21 cellular contexts compared by ENCODE assay signal in genomic region chr6:6976193-6976592, GRCh38.
"Had no signal": no experiment of that assay in that cellular context is flagged by ENCODE, and none has a peak within 500 bp of the region (broad histone marks: within the 10 kb centered on the region; RNA-seq: fewer than 3 reads in every experiment).

No MANE protein-coding gene starts in this region.

- DNase-seq: central memory CD4-positive, alpha-beta T cell; effector CD4-positive, alpha-beta T cell; endodermal cell; foreskin melanocyte; islet precursor cell; left lung; mesenchymal stem cell; midbrain; nucleus accumbens; small intestine; stimulated activated CD4-positive, alpha-beta T cell treated with anti-CD3 and anti-CD28 coated beads, Interleukin-12 subunit alpha, Interleukin-12 subunit beta, amount 100 ng/mL, for 4 hours; stimulated activated naive CD8-positive, alpha-beta T cell treated with anti-CD3 and anti-CD28 coated beads, Interleukin-15, Interleukin-2, amounts not matched to agents 100 U/mL and 50 U/mL, for 24 hours; tibial artery had no signal

- H3K36me3 Mint-ChIP-seq: natural killer cell treated with Interleukin-12 subunit alpha and Interleukin-12 subunit beta and Interleukin-15 and Interleukin-18, amount 100 ng/mL, for 72 hours; neural progenitor cell had no signal

- H3K4me2 ChIP-seq: neural progenitor cell had no signal

- H3K9me3 Mint-ChIP-seq: endodermal cell; natural killer cell treated with Interleukin-12 subunit alpha and Interleukin-12 subunit beta and Interleukin-15 and Interleukin-18, amount 100 ng/mL, for 72 hours; neural progenitor cell had no signal

- H3K27me3 ChIP-seq: left lung, neural progenitor cell, ovary, suprapubic skin, tibial artery had no signal

- H3K4me3 Mint-ChIP-seq: endodermal cell; natural killer cell treated with Interleukin-12 subunit alpha and Interleukin-12 subunit beta and Interleukin-15 and Interleukin-18, amount 100 ng/mL, for 72 hours; neural progenitor cell had no signal

- H3K27ac Mint-ChIP-seq: endodermal cell; natural killer cell treated with Interleukin-12 subunit alpha and Interleukin-12 subunit beta and Interleukin-15 and Interleukin-18, amount 100 ng/mL, for 72 hours; neural progenitor cell had no signal

- H3K9me3 ChIP-seq: left lung, ovary, suprapubic skin, tibial artery had no signal

- FAIRE-seq: endothelial cell of umbilical vein, small intestine had no signal

- H3K36me3 ChIP-seq: left lung, neural progenitor cell, ovary, suprapubic skin, tibial artery had no signal

- H2AFZ ChIP-seq: neural progenitor cell had no signal

- H3K4me3 ChIP-seq: coronary artery, left lung, lung, neural progenitor cell, ovary, suprapubic skin, tibial artery had no signal

- H3K4me1 Mint-ChIP-seq: neural progenitor cell had no signal

- H3K9ac ChIP-seq: neural progenitor cell had no signal

- H3K27ac ChIP-seq: coronary artery, left lung, neural progenitor cell, ovary, suprapubic skin, tibial artery had no signal

- ATAC-seq: left lung; natural killer cell treated with Interleukin-12 subunit alpha and Interleukin-12 subunit beta and Interleukin-15 and Interleukin-18, amount 100 ng/mL, for 72 hours; sciatic nerve; stimulated activated naive CD8-positive, alpha-beta T cell treated with anti-CD3 and anti-CD28 coated beads, Interleukin-15, Interleukin-2, amounts not matched to agents 100 U/mL and 50 U/mL, for 24 hours had no signal

- H3K4me1 ChIP-seq: left lung, neural progenitor cell had no signal
